Comparison of ENCODE assay signal across 16 cellular contexts in the genomic region with DNA sequence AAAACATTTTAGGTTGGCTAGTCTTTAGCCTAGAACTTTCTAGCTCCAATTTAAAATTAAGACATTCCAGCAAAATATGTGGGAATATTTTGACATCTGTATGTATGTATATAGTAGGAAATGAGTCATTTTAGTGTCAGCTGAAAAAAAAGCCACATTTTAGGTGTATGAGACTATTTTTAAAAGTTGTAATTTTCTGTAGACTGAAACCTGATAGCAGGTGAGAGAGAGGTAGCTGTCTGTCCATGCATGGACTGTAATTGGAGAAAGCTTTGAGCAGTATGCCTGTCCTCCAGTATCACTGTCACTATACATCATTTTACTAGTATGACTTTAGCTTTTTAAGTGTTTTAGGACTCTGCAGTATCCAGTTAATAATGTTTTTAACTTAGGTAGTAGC. TPM values are rescaled to one million over a fixed set of nuclear protein-coding genes. Genes with fewer than 3 reads are reported as not detected.
A peak's percentile ranks its signal among the peaks of the same experiment; 100 is the strongest.
DNase-seq lines count a peak whose midpoint lies in the region; ATAC-seq and TF ChIP-seq lines count a peak whose summit lies in the region.
"Had no signal": no experiment of that assay in that cellular context is flagged by ENCODE, and none has a peak within 500 bp of the region (broad histone marks: within the 10 kb centered on the region; RNA-seq: fewer than 3 reads in every experiment).

No MANE protein-coding gene starts in this region.

- no peaks in the 10 kb centered on the region for H3K79me2 ChIP-seq in SK-N-SH (ENCODE audit: insufficient read depth)

- TF ChIP-seq RAD21 in SK-N-SH (IDR thresholded peaks at IDR 0.05; ENCODE audit: low read length) = no peak

- H2AFZ ChIP-seq in SK-N-SH (ENCODE audit: low read depth) = no peak overlapping the region
- H2AFZ ChIP-seq: GM23338 had no signal

- no peak overlapping the region for H3K9ac ChIP-seq in SK-N-SH

- H3K27me3 ChIP-seq in SK-N-SH (ENCODE audit: insufficient read depth) (no peaks in the 10 kb centered on the region), BE2C (no peaks in the 10 kb centered on the region)

- no peak for TF ChIP-seq EP300 in SK-N-SH (IDR thresholded peaks at IDR 0.05; ENCODE audit: borderline replicate concordance in 1 of 2, low read depth in 1 of 2, low read length in 1 of 2)

- CTCF ChIA-PET in SK-N-SH (lab: Yijun Ruan, JAX) = no interaction called here

- H3K4me1 ChIP-seq in SK-N-SH (ENCODE audit: control insufficient read depth in 1 of 2, insufficient read depth in 2 of 2, low read depth in 1 of 2, low read length in 1 of 2) (peaks cover 4 to 19% of the 10 kb centered on the region in 2 experiments; a peak in 2 of 4 replicates), BE2C (no peaks in the 10 kb centered on the region)

- DNase-seq in A172 (ENCODE audit: low spot score) = peak; percentile 13
- DNase-seq in HCEC 1CT = peak; percentile 56
- no peak for DNase-seq in SK-N-SH
- peak; percentile 9 for DNase-seq in fibroblast of pulmonary artery (ENCODE audit: low read depth)
- no peak for DNase-seq in BE2C
- DNase-seq: NCI-H1092 treated with DMSO at 0.1 percent for 48 hours, NCI-H1694 treated with DMSO at 0.1 percent for 48 hours, NCI-H2107, NCI-H345, NCI-H526, SIG-M5 had no signal

- no peak overlapping the region for H3K27ac ChIP-seq in SK-N-SH (ENCODE audit: low read depth in 2 of 2, low read length in 1 of 2)
- H3K27ac ChIP-seq: C4-2B had no signal

- H3K9me3 ChIP-seq in SK-N-SH = no peaks in the 10 kb centered on the region
- H3K9me3 ChIP-seq in BE2C = no peaks in the 10 kb centered on the region

- peaks cover 10% of the 10 kb centered on the region for H3F3A ChIP-seq in SK-N-SH (replicated peaks; ENCODE audit: insufficient read depth)

- H3K9me2 ChIP-seq in SK-N-SH = no peaks in the 10 kb centered on the region

- ATAC-seq in HG02759 (IDR thresholded peaks at IDR 0.05; ENCODE audit: unreplicated experiment) (no peak), HG02884 (IDR thresholded peaks at IDR 0.05; ENCODE audit: unreplicated experiment) (no peak)
- ATAC-seq: GM23338 had no signal

- H4K20me1 ChIP-seq in SK-N-SH (ENCODE audit: insufficient read depth) = no peaks in the 10 kb centered on the region

- POLR2A ChIA-PET in SK-N-SH (lab: Yijun Ruan, JAX) = no interaction called here

- H3K36me3 ChIP-seq in SK-N-SH (replicated peaks in 1 of 2; ENCODE audit: control insufficient read depth in 1 of 2, insufficient read depth in 2 of 2, low read length in 1 of 2) = no peaks in the 10 kb centered on the region
- no peaks in the 10 kb centered on the region for H3K36me3 ChIP-seq in BE2C

- no peak overlapping the region for H3K4me2 ChIP-seq in SK-N-SH
- H3K4me2 ChIP-seq: GM23338 had no signal

- H3K4me3 ChIP-seq in SK-N-SH (ENCODE audit: low read depth in 2 of 2, low read length in 1 of 2) (no peak overlapping the region), fibroblast of pulmonary artery (replicated peaks; ENCODE audit: low read depth, low read length) (no peak overlapping the region), BE2C (ENCODE audit: low read depth, low read length) (no peak overlapping the region)
- H3K4me3 ChIP-seq: GM23338 had no signal

- no peak for TF ChIP-seq CTCF in SK-N-SH (IDR thresholded peaks at IDR 0.05)
- no peak for TF ChIP-seq CTCF in fibroblast of pulmonary artery (IDR thresholded peaks at IDR 0.05; ENCODE audit: low read length, missing control alignments)
- TF ChIP-seq CTCF in BE2C (IDR thresholded peaks at IDR 0.05; ENCODE audit: low read depth, low read length) = no peak

TF ChIP-seq in SK-N-SH, 30 proteins besides CTCF, POLR2A, EP300 and RAD21:
- TF ChIP-seq, protein P1, sequence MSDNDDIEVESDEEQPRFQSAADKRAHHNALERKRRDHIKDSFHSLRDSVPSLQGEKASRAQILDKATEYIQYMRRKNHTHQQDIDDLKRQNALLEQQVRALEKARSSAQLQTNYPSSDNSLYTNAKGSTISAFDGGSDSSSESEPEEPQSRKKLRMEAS (IDR thresholded peaks at IDR 0.05; ENCODE audit: low read depth) = no peak
- no peak for TF ChIP-seq GABPA (IDR thresholded peaks at IDR 0.05; ENCODE audit: low read depth)
- no peak for TF ChIP-seq MXI1 (IDR thresholded peaks at IDR 0.05; ENCODE audit: low read depth, low read length)
- TF ChIP-seq JUND (IDR thresholded peaks at IDR 0.05) = no peak
- TF ChIP-seq FOSL2 (IDR thresholded peaks at IDR 0.05; ENCODE audit: borderline replicate concordance, low read depth) = peak; percentile 56
- TF ChIP-seq, protein P2, sequence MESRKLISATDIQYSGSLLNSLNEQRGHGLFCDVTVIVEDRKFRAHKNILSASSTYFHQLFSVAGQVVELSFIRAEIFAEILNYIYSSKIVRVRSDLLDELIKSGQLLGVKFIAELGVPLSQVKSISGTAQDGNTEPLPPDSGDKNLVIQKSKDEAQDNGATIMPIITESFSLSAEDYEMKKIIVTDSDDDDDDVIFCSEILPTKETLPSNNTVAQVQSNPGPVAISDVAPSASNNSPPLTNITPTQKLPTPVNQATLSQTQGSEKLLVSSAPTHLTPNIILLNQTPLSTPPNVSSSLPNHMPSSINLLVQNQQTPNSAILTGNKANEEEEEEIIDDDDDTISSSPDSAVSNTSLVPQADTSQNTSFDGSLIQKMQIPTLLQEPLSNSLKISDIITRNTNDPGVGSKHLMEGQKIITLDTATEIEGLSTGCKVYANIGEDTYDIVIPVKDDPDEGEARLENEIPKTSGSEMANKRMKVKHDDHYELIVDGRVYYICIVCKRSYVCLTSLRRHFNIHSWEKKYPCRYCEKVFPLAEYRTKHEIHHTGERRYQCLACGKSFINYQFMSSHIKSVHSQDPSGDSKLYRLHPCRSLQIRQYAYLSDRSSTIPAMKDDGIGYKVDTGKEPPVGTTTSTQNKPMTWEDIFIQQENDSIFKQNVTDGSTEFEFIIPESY (IDR thresholded peaks at IDR 0.05; ENCODE audit: borderline replicate concordance, low read depth) = no peak
- TF ChIP-seq GATA2 (CRISPR knock-in tag; IDR thresholded peaks at IDR 0.05) = no peak
- TF ChIP-seq, protein P3, sequence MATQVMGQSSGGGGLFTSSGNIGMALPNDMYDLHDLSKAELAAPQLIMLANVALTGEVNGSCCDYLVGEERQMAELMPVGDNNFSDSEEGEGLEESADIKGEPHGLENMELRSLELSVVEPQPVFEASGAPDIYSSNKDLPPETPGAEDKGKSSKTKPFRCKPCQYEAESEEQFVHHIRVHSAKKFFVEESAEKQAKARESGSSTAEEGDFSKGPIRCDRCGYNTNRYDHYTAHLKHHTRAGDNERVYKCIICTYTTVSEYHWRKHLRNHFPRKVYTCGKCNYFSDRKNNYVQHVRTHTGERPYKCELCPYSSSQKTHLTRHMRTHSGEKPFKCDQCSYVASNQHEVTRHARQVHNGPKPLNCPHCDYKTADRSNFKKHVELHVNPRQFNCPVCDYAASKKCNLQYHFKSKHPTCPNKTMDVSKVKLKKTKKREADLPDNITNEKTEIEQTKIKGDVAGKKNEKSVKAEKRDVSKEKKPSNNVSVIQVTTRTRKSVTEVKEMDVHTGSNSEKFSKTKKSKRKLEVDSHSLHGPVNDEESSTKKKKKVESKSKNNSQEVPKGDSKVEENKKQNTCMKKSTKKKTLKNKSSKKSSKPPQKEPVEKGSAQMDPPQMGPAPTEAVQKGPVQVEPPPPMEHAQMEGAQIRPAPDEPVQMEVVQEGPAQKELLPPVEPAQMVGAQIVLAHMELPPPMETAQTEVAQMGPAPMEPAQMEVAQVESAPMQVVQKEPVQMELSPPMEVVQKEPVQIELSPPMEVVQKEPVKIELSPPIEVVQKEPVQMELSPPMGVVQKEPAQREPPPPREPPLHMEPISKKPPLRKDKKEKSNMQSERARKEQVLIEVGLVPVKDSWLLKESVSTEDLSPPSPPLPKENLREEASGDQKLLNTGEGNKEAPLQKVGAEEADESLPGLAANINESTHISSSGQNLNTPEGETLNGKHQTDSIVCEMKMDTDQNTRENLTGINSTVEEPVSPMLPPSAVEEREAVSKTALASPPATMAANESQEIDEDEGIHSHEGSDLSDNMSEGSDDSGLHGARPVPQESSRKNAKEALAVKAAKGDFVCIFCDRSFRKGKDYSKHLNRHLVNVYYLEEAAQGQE (IDR thresholded peaks at IDR 0.05; ENCODE audit: low read depth, low read length) = no peak
- TF ChIP-seq FOXM1 (IDR thresholded peaks at IDR 0.05; ENCODE audit: low read depth) = no peak
- no peak for TF ChIP-seq NRF1 (IDR thresholded peaks at IDR 0.05; ENCODE audit: low read depth, low read length)
- TF ChIP-seq MEF2A (IDR thresholded peaks at IDR 0.05; ENCODE audit: borderline replicate concordance, low read depth) = no peak
- TF ChIP-seq, protein P4, sequence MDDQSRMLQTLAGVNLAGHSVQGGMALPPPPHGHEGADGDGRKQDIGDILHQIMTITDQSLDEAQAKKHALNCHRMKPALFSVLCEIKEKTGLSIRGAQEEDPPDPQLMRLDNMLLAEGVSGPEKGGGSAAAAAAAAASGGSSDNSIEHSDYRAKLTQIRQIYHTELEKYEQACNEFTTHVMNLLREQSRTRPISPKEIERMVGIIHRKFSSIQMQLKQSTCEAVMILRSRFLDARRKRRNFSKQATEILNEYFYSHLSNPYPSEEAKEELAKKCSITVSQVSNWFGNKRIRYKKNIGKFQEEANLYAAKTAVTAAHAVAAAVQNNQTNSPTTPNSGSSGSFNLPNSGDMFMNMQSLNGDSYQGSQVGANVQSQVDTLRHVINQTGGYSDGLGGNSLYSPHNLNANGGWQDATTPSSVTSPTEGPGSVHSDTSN (IDR thresholded peaks at IDR 0.05) = peak; percentile 51
- TF ChIP-seq YY1 (IDR thresholded peaks at IDR 0.05; ENCODE audit: low read depth) = no peak
- TF ChIP-seq TCF12 (IDR thresholded peaks at IDR 0.05) = peak; percentile 29
- TF ChIP-seq SIN3A (IDR thresholded peaks at IDR 0.05; ENCODE audit: borderline replicate concordance, low read depth, low read length) = no peak
- no peak for TF ChIP-seq ELF1 (IDR thresholded peaks at IDR 0.05)

RNA-seq across cellular contexts. Expression of a gene that starts 26.1 kb away (rescaled TPM):
- 2.4 and 4.8 TPM in 2 replicates for total RNA-seq in A172 (2014; rRNA removed; shearing (Covaris generic))
- 0.26 and 0.41 TPM in 2 replicates for polyA plus RNA-seq in SK-N-SH (2012; rRNA removed)
- polyA plus RNA-seq in SK-N-SH (2012; cell fraction: cytosol; rRNA removed) = 0.12 and 0.46 TPM in 2 replicates
- polyA plus RNA-seq in SK-N-SH (2012; cell fraction: nucleus; rRNA removed) = 0.23 and 0.24 TPM in 2 replicates
- polyA plus RNA-seq in BE2C (2012; ENCODE audit: insufficient read depth, insufficient read length, low read depth) = not detected
- total RNA-seq: MCF 10A had no signal

Comparison
In these comparisons a context has a peak if more than half of its experiments do, and no peak if none do; other contexts are left out.
1. DNase-seq: peak in A172 (single experiment), HCEC 1CT (single experiment) and fibroblast of pulmonary artery (single experiment); none in SK-N-SH (single experiment) and BE2C (single experiment).